Comparison of ENCODE assay signal across 1 cellular context in genomic region chr5:57653636-57654290, GRCh38.
TF ChIP-seq lines count a peak whose summit lies in the region.

No MANE protein-coding gene starts in this region.

TF ChIP-seq in GM23338, 12 proteins besides CTCF, POLR2A, EP300 and RAD21 (continued from another document):
- TF ChIP-seq REST (IDR thresholded peaks at IDR 0.05; ENCODE audit: unreplicated experiment) = no peak
- no peak for TF ChIP-seq CREB1 (CRISPR knock-in tag; IDR thresholded peaks at IDR 0.05; ENCODE audit: low read depth)
- no peak for TF ChIP-seq JUNB (IDR thresholded peaks at IDR 0.05; ENCODE audit: unreplicated experiment)
